Comparison of ENCODE assay signal across 8 cellular contexts in genomic region chr10:73097305-73097670, GRCh38. TPM values are rescaled to one million over a fixed set of nuclear protein-coding genes. Genes with fewer than 3 reads are reported as not detected.
DNase-seq lines count a peak whose midpoint lies in the region; ATAC-seq and TF ChIP-seq lines count a peak whose summit lies in the region.

No MANE protein-coding gene starts in this region.

- H3K79me2 ChIP-seq in DND-41 (ENCODE audit: insufficient read depth, low read length) = peaks cover 41% of the 10 kb centered on the region

- DNase-seq in DND-41 (no peak), choroid plexus epithelial cell (ENCODE audit: low read depth) (no peak), neural crest cell (ENCODE audit: low read depth, low spot score) (no peak), activated gamma-delta T cell treated with Interleukin-2 at 50 U/mL for 16 hours (no peak), SIG-M5 (lab: John Stamatoyannopoulos, UW) (no peak), lower leg skin (ENCODE audit: low spot score in 2 of 2) (no peak), NCI-H1105 treated with DMSO at 0.1 percent for 48 hours (lab: John Stamatoyannopoulos, UW) (no peak)

- no peak for ATAC-seq in DND-41 (ENCODE audit: insufficient read depth, low read depth)

- peak overlapping the region; percentile 92 for H3K4me3 Mint-ChIP-seq in neural crest cell

- no peaks in the 10 kb centered on the region for H3K27me3 Mint-ChIP-seq in neural crest cell (ENCODE audit: low read depth)

- H3K27ac ChIP-seq in DND-41 (ENCODE audit: low read length) (peak overlapping the region; percentile 80), HUES48 (ENCODE audit: low read depth, low read length) (peak overlapping the region; percentile 79)

- peak overlapping the region; percentile 69 for H3K4me2 ChIP-seq in DND-41 (ENCODE audit: insufficient read depth, low read length)

- no peaks in the 10 kb centered on the region for H3K9me3 ChIP-seq in DND-41 (ENCODE audit: insufficient read depth, low read length, severe bottlenecking)
- no peaks in the 10 kb centered on the region for H3K9me3 ChIP-seq in HUES48 (ENCODE audit: control insufficient read depth, insufficient read depth, low read length)

- TF ChIP-seq CTCF in DND-41 (IDR thresholded peaks at IDR 0.05; ENCODE audit: borderline replicate concordance, extremely low read depth, low read length, poor library complexity, severe bottlenecking) = no peak
- TF ChIP-seq CTCF in choroid plexus epithelial cell (conservative IDR thresholded peaks at IDR 0.05; ENCODE audit: low read depth, low read length) = no peak
- TF ChIP-seq CTCF in neural crest cell (conservative IDR thresholded peaks at IDR 0.05) = no peak
- no peak for TF ChIP-seq CTCF in lower leg skin (IDR thresholded peaks at IDR 0.05)

- intact Hi-C loops in lower leg skin (cut with DNase I; ENCODE audit: low total_unique reads) = no loop called here

- H3K36me3 Mint-ChIP-seq in neural crest cell (ENCODE audit: low read depth) = peaks cover 2% of the 10 kb centered on the region

- H2AFZ ChIP-seq in DND-41 (ENCODE audit: low read depth, low read length) = peak overlapping the region; percentile 88

- peaks cover 34% of the 10 kb centered on the region for H3K4me1 Mint-ChIP-seq in neural crest cell

- H3K36me3 ChIP-seq in DND-41 (ENCODE audit: insufficient read depth, low read length) = no peaks in the 10 kb centered on the region; the same call in 1 of the 2 replicates
- H3K36me3 ChIP-seq in HUES48 (ENCODE audit: control insufficient read depth, insufficient read depth, low read length) = no peaks in the 10 kb centered on the region

- H3K9me3 Mint-ChIP-seq in neural crest cell = no peaks in the 10 kb centered on the region

- H3K9ac ChIP-seq in DND-41 (ENCODE audit: low read depth, low read length) (peak overlapping the region; percentile 84), HUES48 (ENCODE audit: low read depth, low read length) (no peak overlapping the region; the same call in 1 of the 2 replicates)

- peaks cover 9% of the 10 kb centered on the region for H4K20me1 ChIP-seq in DND-41 (ENCODE audit: insufficient read depth, low read length)

- H3K4me1 ChIP-seq in DND-41 (ENCODE audit: insufficient read depth, low read length) (peaks cover 33% of the 10 kb centered on the region), HUES48 (ENCODE audit: control insufficient read depth, insufficient read depth, low read length) (peaks cover 18% of the 10 kb centered on the region)

- TF ChIP-seq POLR2A in lower leg skin (IDR thresholded peaks at IDR 0.05) = no peak

- H3K27ac Mint-ChIP-seq in neural crest cell (ENCODE audit: unreplicated experiment) = no peak overlapping the region

- 34 to 38% methylated on average over 4 of the region's 4 CpGs for WGBS in lower leg skin, 2 donors

- H3K4me3 ChIP-seq in DND-41 (ENCODE audit: low read depth in 1 of 2, low read length in 2 of 2) (peak overlapping the region; percentile 48 to 77; a peak in 3 of 4 replicates), HUES48 (ENCODE audit: low read depth, low read length) (peak overlapping the region; percentile 90), choroid plexus epithelial cell (ENCODE audit: low read depth, low read length) (peak overlapping the region; percentile 69), lower leg skin (ENCODE audit: low read depth, poor library complexity, severe bottlenecking) (no peak overlapping the region)

- no peaks in the 10 kb centered on the region for H3K27me3 ChIP-seq in DND-41 (ENCODE audit: insufficient read depth, low read length, poor library complexity)
- H3K27me3 ChIP-seq in HUES48 (ENCODE audit: control insufficient read depth, insufficient read depth, low read length) = no peaks in the 10 kb centered on the region

RNA-seq across cellular contexts. Expression of gene P4HA1, which starts 0.6 kb away (rescaled TPM):
- total RNA-seq in neural crest cell (32.2 and 36.0 TPM in 2 replicates), lower leg skin (10 to 100 TPM; 14.3 to 29.5 (median 20.5) TPM)

RNA-seq across cellular contexts. Expression of gene NUDT13, which starts 13.0 kb away (rescaled TPM):
- total RNA-seq in neural crest cell (3.4 and 4.6 TPM in 2 replicates), lower leg skin (1 to 10 TPM; 1.3 to 3.6 (median 2.9) TPM)
